8 cellular contexts compared by ENCODE assay signal in the genomic region with DNA sequence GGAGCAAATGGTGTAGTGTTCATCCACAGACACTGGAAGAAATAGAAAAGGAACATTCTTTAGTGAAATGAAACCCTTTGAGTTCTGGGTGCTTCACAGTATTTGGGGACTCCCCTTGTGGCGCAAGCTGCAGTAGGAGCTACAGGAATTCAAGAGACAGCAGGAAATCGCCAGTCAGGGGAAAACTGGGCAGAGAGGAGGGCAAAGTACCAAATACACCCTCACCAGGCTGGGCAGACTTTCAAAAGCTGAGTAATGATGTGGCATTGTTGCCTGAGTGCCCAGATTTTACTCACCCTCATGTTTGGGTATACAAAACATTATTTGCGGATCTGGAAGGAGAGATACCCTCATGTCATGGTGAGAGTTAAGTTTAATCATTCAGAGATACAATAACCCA.
DNase-seq lines count a peak whose midpoint lies in the region; ATAC-seq lines count a peak whose summit lies in the region.

No MANE protein-coding gene starts in this region.

- no peak for ATAC-seq in effector memory CD8-positive, alpha-beta T cell (replicated peaks)
- no peak for ATAC-seq in naive thymus-derived CD8-positive, alpha-beta T cell
- ATAC-seq in GM18873 (IDR thresholded peaks at IDR 0.05; ENCODE audit: low FRiP score, unreplicated experiment), result no peak

- H3K36me3 ChIP-seq in ACC112 (ENCODE audit: insufficient read depth, low read length), result no peaks in the 10 kb centered on the region

- H3K27ac ChIP-seq in ACC112 (ENCODE audit: low read depth, low read length), result peak overlapping the region; percentile 97

- DNase-seq in HCEC 1CT (peak; percentile 61), amniotic stem cell (lab: John Stamatoyannopoulos, UW) (peak; percentile 20), kidney tubule cell (ENCODE audit: low spot score) (peak; percentile 93), ecto neural progenitor cell (ENCODE audit: low spot score) (no peak)
- no peak for DNase-seq in effector memory CD8-positive, alpha-beta T cell
- no peak for DNase-seq in naive thymus-derived CD8-positive, alpha-beta T cell

- H3K4me3 Mint-ChIP-seq in effector memory CD8-positive, alpha-beta T cell, result no peak overlapping the region
- no peak overlapping the region for H3K4me3 Mint-ChIP-seq in naive thymus-derived CD8-positive, alpha-beta T cell

- H2AFZ ChIP-seq in ACC112 (ENCODE audit: low read length, unreplicated experiment), result peak overlapping the region; percentile 8

- H3K4me1 ChIP-seq in ACC112 (ENCODE audit: control insufficient read depth, insufficient read depth, low read length, unreplicated experiment), result peaks cover 26% of the 10 kb centered on the region

- H3K36me3 Mint-ChIP-seq in effector memory CD8-positive, alpha-beta T cell (ENCODE audit: insufficient read depth), result no peaks in the 10 kb centered on the region
- no peaks in the 10 kb centered on the region for H3K36me3 Mint-ChIP-seq in naive thymus-derived CD8-positive, alpha-beta T cell

- no peaks in the 10 kb centered on the region for H3K4me1 Mint-ChIP-seq in effector memory CD8-positive, alpha-beta T cell (ENCODE audit: low read depth in 2 of 2)
- no peaks in the 10 kb centered on the region for H3K4me1 Mint-ChIP-seq in naive thymus-derived CD8-positive, alpha-beta T cell

- H3K27me3 ChIP-seq in ACC112 (ENCODE audit: insufficient read depth, low read length), result no peaks in the 10 kb centered on the region

- H3K27ac Mint-ChIP-seq in effector memory CD8-positive, alpha-beta T cell, result no peak overlapping the region
- no peak overlapping the region for H3K27ac Mint-ChIP-seq in naive thymus-derived CD8-positive, alpha-beta T cell

- POLR2A ChIA-PET in naive thymus-derived CD8-positive, alpha-beta T cell (lab: Charles Lee), result interaction anchor here (0.7 kb wide), 1 partner anchor 95 kb away, joined by 3 read pairs; no protein-coding TSS in a partner anchor

- H3K4me3 ChIP-seq in ACC112 (ENCODE audit: low read depth, low read length), result peak overlapping the region; percentile 57

- peaks cover 0 to 8% of the 10 kb centered on the region in 2 donors for H3K27me3 Mint-ChIP-seq in effector memory CD8-positive, alpha-beta T cell
- peaks cover 0 to 6% (median 0%) of the 10 kb centered on the region in 5 donors for H3K27me3 Mint-ChIP-seq in naive thymus-derived CD8-positive, alpha-beta T cell

- no peaks in the 10 kb centered on the region for H3K79me2 ChIP-seq in ACC112 (ENCODE audit: control insufficient read depth, insufficient read depth, low read length, unreplicated experiment)

- no peaks in the 10 kb centered on the region for H3K9me3 Mint-ChIP-seq in effector memory CD8-positive, alpha-beta T cell
- H3K9me3 Mint-ChIP-seq in naive thymus-derived CD8-positive, alpha-beta T cell, result no peaks in the 10 kb centered on the region

Comparison
In these comparisons a context has a peak if more than half of its experiments do, and no peak if none do; other contexts are left out.
1. DNase-seq: peak in HCEC 1CT (single experiment), amniotic stem cell (single experiment) and kidney tubule cell (single experiment); none in ecto neural progenitor cell (single experiment), effector memory CD8-positive, alpha-beta T cell (0 of 3) and naive thymus-derived CD8-positive, alpha-beta T cell (0 of 10).